ENCODE assay signal across 9 cellular contexts in the genomic region with DNA sequence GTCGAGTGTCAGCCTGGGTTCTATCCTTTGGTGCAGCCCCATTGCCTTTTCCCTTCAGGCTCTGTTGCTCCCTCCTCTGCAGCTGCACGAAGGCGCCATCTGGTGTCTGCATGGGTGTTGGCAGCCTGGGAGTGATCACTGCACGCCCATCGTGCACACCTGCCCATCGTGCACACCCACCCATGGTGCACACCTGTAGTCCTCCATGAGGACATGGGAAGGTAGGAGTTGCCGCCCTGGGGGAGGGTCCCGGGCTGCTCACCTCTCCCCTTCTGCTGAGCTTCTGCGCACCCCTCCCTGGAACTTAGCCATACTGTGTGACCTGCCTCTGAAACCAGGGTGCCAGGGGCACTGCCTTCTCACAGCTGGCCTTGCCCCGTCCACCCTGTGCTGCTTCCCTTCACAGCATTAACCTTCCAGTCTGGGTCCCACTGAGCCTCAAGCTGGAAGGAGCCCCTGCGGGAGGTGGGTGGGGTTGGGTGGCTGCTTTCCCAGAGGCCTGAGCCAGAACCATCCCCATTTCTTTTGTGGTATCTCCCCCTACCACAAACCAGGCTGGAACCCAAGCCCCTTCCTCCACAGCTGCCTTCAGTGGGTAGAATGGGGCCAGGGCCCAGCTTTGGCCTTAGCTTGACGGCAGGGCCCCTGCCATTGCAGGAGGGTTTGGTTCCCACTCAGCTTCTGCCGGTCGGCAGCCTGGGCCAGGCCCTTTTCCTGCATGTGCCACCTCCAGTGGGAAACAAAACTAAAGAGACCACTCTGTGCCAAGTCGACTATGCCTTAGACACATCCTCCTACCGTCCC. TPM values are rescaled to one million over a fixed set of nuclear protein-coding genes. Genes with fewer than 3 reads are reported as not detected.
DNase-seq lines count a peak whose midpoint lies in the region; ATAC-seq, FAIRE-seq and TF ChIP-seq lines count a peak whose summit lies in the region.
"Had no signal": no experiment of that assay in that cellular context is flagged by ENCODE, and none has a peak within 500 bp of the region (broad histone marks: within the 10 kb centered on the region; RNA-seq: fewer than 3 reads in every experiment).

No MANE protein-coding gene starts in this region.

- H3K27ac ChIP-seq in HL-60 (replicated peaks) (no peak overlapping the region), fibroblast of lung (ENCODE audit: insufficient read depth, low read length) (no peak overlapping the region), thoracic aorta (no peak overlapping the region)
- H3K27ac ChIP-seq: epithelial cell of prostate had no signal

- no peak overlapping the region for H2AFZ ChIP-seq in fibroblast of lung (ENCODE audit: low read length)

- peak; percentile 97 for TF ChIP-seq CTCF in HL-60 (IDR thresholded peaks at IDR 0.05; ENCODE audit: insufficient read depth, low read length)
- TF ChIP-seq CTCF in fibroblast of lung (conservative IDR thresholded peaks at IDR 0.05 in 1 of 2, IDR thresholded peaks at IDR 0.05 in 1 of 2; ENCODE audit: low read depth in 1 of 2, low read length in 2 of 2) = peak; percentile 75 to 92
- peak; percentile 83 for TF ChIP-seq CTCF in thoracic aorta (IDR thresholded peaks at IDR 0.05)

- H3K9ac ChIP-seq in fibroblast of lung (ENCODE audit: insufficient read depth, low read length) = no peak overlapping the region

- H3K27me3 Mint-ChIP-seq in activated T-cell treated with anti-CD3 and anti-CD28 coated beads, Interleukin-2, amount 50 U/mL, for 4 hours (ENCODE audit: low read depth) = no peaks in the 10 kb centered on the region

- no peak for FAIRE-seq in RCC 7860 (lab: Jason Lieb, UNC)

- H3K4me1 ChIP-seq in fibroblast of lung (ENCODE audit: control insufficient read depth, extremely low read depth, insufficient read depth, low read length) (no peaks in the 10 kb centered on the region), thoracic aorta (ENCODE audit: control insufficient read depth in 1 of 2, low read depth in 2 of 2) (peaks cover 8 to 19% of the 10 kb centered on the region in 2 donors)

- H3K36me3 Mint-ChIP-seq in activated T-cell treated with anti-CD3 and anti-CD28 coated beads, Interleukin-2, amount 50 U/mL, for 4 hours (ENCODE audit: insufficient read depth) = peaks cover 3% of the 10 kb centered on the region

- no peak overlapping the region for H3K4me2 ChIP-seq in fibroblast of lung (ENCODE audit: extremely low read depth, insufficient read depth, low read length)

- DNase-seq in EL (peak; percentile 62), HL-60 (ENCODE audit: low read depth in 1 of 2, low spot score in 1 of 2) (peak; percentile 43 to 76), RCC 7860 (ENCODE audit: low spot score) (peak; percentile 60), fibroblast of lung (ENCODE audit: low read depth in 2 of 2) (peak; percentile 22 to 58), occipital lobe (lab: John Stamatoyannopoulos, UW) (peak; percentile 66), thoracic aorta (ENCODE audit: low spot score) (no peak)
- peak; percentile 74 for DNase-seq in activated T-cell treated with anti-CD3 and anti-CD28 coated beads, Interleukin-2, amount 50 U/mL, for 4 hours

- H3K4me1 Mint-ChIP-seq in activated T-cell treated with anti-CD3 and anti-CD28 coated beads, Interleukin-2, amount 50 U/mL, for 4 hours (ENCODE audit: low read depth) = peaks cover 5% of the 10 kb centered on the region

- H3K36me3 ChIP-seq in fibroblast of lung (ENCODE audit: control insufficient read depth, insufficient read depth, low read length) (peaks cover 14% of the 10 kb centered on the region), thoracic aorta (peaks cover 22% of the 10 kb centered on the region)

- H3K4me3 ChIP-seq in HL-60 (replicated peaks; ENCODE audit: insufficient read depth, low read length) = no peak overlapping the region
- no peak overlapping the region for H3K4me3 ChIP-seq in fibroblast of lung (replicated peaks in 1 of 4; ENCODE audit: control extremely low read depth in 1 of 4, insufficient read depth in 1 of 4, low read depth in 3 of 4, low read length in 4 of 4)
- no peak overlapping the region for H3K4me3 ChIP-seq in thoracic aorta

- H4K20me1 ChIP-seq in fibroblast of lung (ENCODE audit: control insufficient read depth, extremely low read depth, insufficient read depth, low read length) = no peaks in the 10 kb centered on the region

- peak; percentile 84 to 88 for ATAC-seq in activated T-cell treated with anti-CD3 and anti-CD28 coated beads, Interleukin-2, amount 50 U/mL, for 4 hours
- ATAC-seq in thoracic aorta (ENCODE audit: insufficient number of reproducible peaks, low FRiP score, low read depth) (no peak), HG02870 (IDR thresholded peaks at IDR 0.05; ENCODE audit: unreplicated experiment) (no peak)

- no peaks in the 10 kb centered on the region for H3K79me2 ChIP-seq in fibroblast of lung (ENCODE audit: control insufficient read depth, insufficient read depth, low read length)

- H3K27me3 ChIP-seq in HL-60 (ENCODE audit: insufficient read depth, poor library complexity, severe bottlenecking) = no peaks in the 10 kb centered on the region
- no peaks in the 10 kb centered on the region for H3K27me3 ChIP-seq in fibroblast of lung (ENCODE audit: control insufficient read depth, insufficient read depth, low read length)
- no peaks in the 10 kb centered on the region for H3K27me3 ChIP-seq in thoracic aorta (replicated peaks; ENCODE audit: insufficient read depth)

- H3K9me3 Mint-ChIP-seq in activated T-cell treated with anti-CD3 and anti-CD28 coated beads, Interleukin-2, amount 50 U/mL, for 4 hours = no peaks in the 10 kb centered on the region

- no peak overlapping the region for H3K4me3 Mint-ChIP-seq in activated T-cell treated with anti-CD3 and anti-CD28 coated beads, Interleukin-2, amount 50 U/mL, for 4 hours

- H3K9me3 ChIP-seq in fibroblast of lung (ENCODE audit: control insufficient read depth, insufficient read depth, low read depth, low read length) (no peaks in the 10 kb centered on the region), thoracic aorta (no peaks in the 10 kb centered on the region)

RNA-seq across cellular contexts. Expression of gene CTRL, which starts 2.9 kb away (rescaled TPM):
- 10 to 100 TPM in 1 of 3 donors, 1 to 10 TPM in 2; 7.8 to 10.4 (median 8.8) TPM for total RNA-seq in activated T-cell treated with anti-CD3 and anti-CD28 coated beads, Interleukin-2, amount 50 U/mL, for 4 hours
- 0.26 and 0.33 TPM in 2 replicates for total RNA-seq in fibroblast of lung
- 0.14 and 0.53 TPM in 2 replicates for polyA plus RNA-seq in fibroblast of lung
- polyA plus RNA-seq in fibroblast of lung (2012) = 0.24 and 0.41 TPM in 2 replicates
- 15.6 TPM in 1 of 2 replicates, not detected in the other for polyA minus RNA-seq in fibroblast of lung (ENCODE audit: low replicate concordance)
- 1.4 TPM for total RNA-seq in occipital lobe
- 1 to 10 TPM in 1 of 2 donors, under 1 TPM in 1; 0.54 to 2.5 TPM for total RNA-seq in thoracic aorta

RNA-seq across cellular contexts. Expression of gene PSMB10, which starts 7.9 kb away (rescaled TPM):
- total RNA-seq in activated T-cell treated with anti-CD3 and anti-CD28 coated beads, Interleukin-2, amount 50 U/mL, for 4 hours = 100 to 1,000 TPM; 223 to 262 (median 249) TPM
- total RNA-seq in fibroblast of lung = 53.2 and 66.9 TPM in 2 replicates
- polyA plus RNA-seq in fibroblast of lung = 18.1 and 21.7 TPM in 2 replicates
- 75.0 and 77.6 TPM in 2 replicates for polyA plus RNA-seq in fibroblast of lung (2012)
- polyA minus RNA-seq in fibroblast of lung (ENCODE audit: low replicate concordance) = 20.7 and 24.4 TPM in 2 replicates
- 13.3 TPM for total RNA-seq in occipital lobe
- 10 to 100 TPM; 19.8 to 52.7 TPM for total RNA-seq in thoracic aorta

RNA-seq across cellular contexts. Expression of gene LCAT, which starts 15.2 kb away (rescaled TPM):
- total RNA-seq in activated T-cell treated with anti-CD3 and anti-CD28 coated beads, Interleukin-2, amount 50 U/mL, for 4 hours = 1 to 10 TPM; 8.0 to 9.1 (median 8.1) TPM
- 3.3 and 6.4 TPM in 2 replicates for total RNA-seq in fibroblast of lung
- polyA plus RNA-seq in fibroblast of lung = 4.5 and 5.8 TPM in 2 replicates
- 11.6 and 12.1 TPM in 2 replicates for polyA plus RNA-seq in fibroblast of lung (2012)
- 6.0 and 26.2 TPM in 2 replicates for polyA minus RNA-seq in fibroblast of lung (ENCODE audit: low replicate concordance)
- 0.47 TPM for total RNA-seq in occipital lobe
- 10 to 100 TPM; 28.1 to 46.6 TPM for total RNA-seq in thoracic aorta

RNA-seq across cellular contexts. Expression of gene PSKH1, which starts 35.7 kb away (rescaled TPM):
- 10 to 100 TPM; 10.4 to 14.6 (median 10.9) TPM for total RNA-seq in activated T-cell treated with anti-CD3 and anti-CD28 coated beads, Interleukin-2, amount 50 U/mL, for 4 hours
- total RNA-seq in fibroblast of lung (11.8 and 13.4 TPM in 2 replicates), occipital lobe (5.1 TPM), thoracic aorta (10 to 100 TPM; 24.1 to 36.0 TPM)
- 14.2 and 15.4 TPM in 2 replicates for polyA plus RNA-seq in fibroblast of lung
- 19.0 and 19.4 TPM in 2 replicates for polyA plus RNA-seq in fibroblast of lung (2012)
- 71.1 and 74.2 TPM in 2 replicates for polyA minus RNA-seq in fibroblast of lung (ENCODE audit: low replicate concordance)

RNA-seq across cellular contexts. Expression of gene SLC12A4, which starts 39.7 kb away (rescaled TPM):
- 10 to 100 TPM; 18.5 to 20.5 (median 19.6) TPM for total RNA-seq in activated T-cell treated with anti-CD3 and anti-CD28 coated beads, Interleukin-2, amount 50 U/mL, for 4 hours
- 60.4 and 120 TPM in 2 replicates for total RNA-seq in fibroblast of lung
- polyA plus RNA-seq in fibroblast of lung = 41.4 and 42.2 TPM in 2 replicates
- 55.1 and 59.5 TPM in 2 replicates for polyA plus RNA-seq in fibroblast of lung (2012)
- polyA minus RNA-seq in fibroblast of lung (ENCODE audit: low replicate concordance) = 321 and 416 TPM in 2 replicates
- 8.0 TPM for total RNA-seq in occipital lobe
- 100 to 1,000 TPM; 163 to 168 TPM for total RNA-seq in thoracic aorta

Comparison
In these comparisons a context has a peak if more than half of its experiments do, and no peak if none do; other contexts are left out.
1. ATAC-seq: peak in activated T-cell treated with anti-CD3 and anti-CD28 coated beads, Interleukin-2, amount 50 U/mL, for 4 hours (2 of 2); none in thoracic aorta (single experiment) and HG02870 (single experiment).
2. Peak in every context shown above with its lines, with median percentiles within 50 percentile points of each other: CTCF ChIP-seq.